8 cellular contexts compared by ENCODE assay signal in genomic region chr11:9060700-9061111, GRCh38. TPM values are rescaled to one million over a fixed set of nuclear protein-coding genes. Genes with fewer than 3 reads are reported as not detected.
DNase-seq lines count a peak whose midpoint lies in the region; ATAC-seq and TF ChIP-seq lines count a peak whose summit lies in the region.

No MANE protein-coding gene starts in this region.

- H3K79me2 ChIP-seq in smooth muscle cell (ENCODE audit: low read depth), result no peaks in the 10 kb centered on the region

- H3K9me3 ChIP-seq in smooth muscle cell (replicated peaks; ENCODE audit: low read depth), result no peaks in the 10 kb centered on the region

- H2AFZ ChIP-seq in smooth muscle cell (ENCODE audit: low read depth), result no peak overlapping the region

- peak; percentile 5 for DNase-seq in CMK (ENCODE audit: low read depth)
- DNase-seq in SK-MEL-5 (ENCODE audit: low read depth, low spot score), result peak; percentile 69
- DNase-seq in iPS-NIHi7 (ENCODE audit: extremely low spot score), result peak; percentile 79
- DNase-seq in NCI-H1694 (lab: John Stamatoyannopoulos, UW), result no peak
- no peak for DNase-seq in smooth muscle cell (lab: John Stamatoyannopoulos, UW; ENCODE audit: unreplicated experiment)
- DNase-seq in retina, result no peak

- no peak for TF ChIP-seq CTCF in smooth muscle cell (IDR thresholded peaks at IDR 0.05; ENCODE audit: borderline replicate concordance, insufficient read depth, poor library complexity, severe bottlenecking)

- no peak overlapping the region for H3K4me2 ChIP-seq in smooth muscle cell

- no peak overlapping the region for H3K4me3 ChIP-seq in smooth muscle cell

- H3K4me1 ChIP-seq in smooth muscle cell (ENCODE audit: low read depth), result no peaks in the 10 kb centered on the region

- no peak overlapping the region for H3K9ac ChIP-seq in smooth muscle cell (ENCODE audit: low read depth)

- peak; percentile 96 for ATAC-seq in GM19035 (IDR thresholded peaks at IDR 0.05; ENCODE audit: unreplicated experiment)
- peak; percentile 98 for ATAC-seq in HG03095 (IDR thresholded peaks at IDR 0.05; ENCODE audit: unreplicated experiment)

- in situ Hi-C loops in SK-MEL-5 (cut with HindIII; ENCODE audit: low pct_unique_long_range_greater_than_20kb, low sequenced_read_pairs), result no loop called here

- WGBS in smooth muscle cell (ENCODE audit: low lambda C conversion rate), result 77% methylated on average over 4 of the region's 4 CpGs

- H3K27me3 ChIP-seq in smooth muscle cell (ENCODE audit: low read depth), result no peaks in the 10 kb centered on the region

- H4K20me1 ChIP-seq in smooth muscle cell (ENCODE audit: low read depth), result no peaks in the 10 kb centered on the region

- no peaks in the 10 kb centered on the region for H3K36me3 ChIP-seq in smooth muscle cell (ENCODE audit: low read depth)

- no peaks in the 10 kb centered on the region for H3F3A ChIP-seq in smooth muscle cell (ENCODE audit: low read depth)

- H3K27ac ChIP-seq in smooth muscle cell (ENCODE audit: low read depth), result no peak overlapping the region

RNA-seq across cellular contexts. Expression of gene SCUBE2, which starts 30.7 kb away (rescaled TPM):
- total RNA-seq in SK-MEL-5 (2014; rRNA removed; shearing (Covaris generic)), result 2.0 and 2.6 TPM in 2 replicates
- polyA plus RNA-seq in SK-MEL-5 (2015; cell fraction: cytosol; rRNA removed), result 1.2 and 1.4 TPM in 2 replicates
- 4.8 and 5.2 TPM in 2 replicates for polyA plus RNA-seq in SK-MEL-5 (2015; cell fraction: nucleus; rRNA removed)
- total RNA-seq in smooth muscle cell, result 5.0 and 6.7 TPM in 2 replicates
- 1.4 and 2.2 TPM in 2 replicates for polyA plus RNA-seq in smooth muscle cell

RNA-seq across cellular contexts. Expression of gene NRIP3, which starts 56.9 kb away (rescaled TPM):
- total RNA-seq in SK-MEL-5 (2014; rRNA removed; shearing (Covaris generic)), result 9.7 and 11.1 TPM in 2 replicates
- 12.6 and 18.8 TPM in 2 replicates for polyA plus RNA-seq in SK-MEL-5 (2015; cell fraction: cytosol; rRNA removed)
- 8.6 and 20.7 TPM in 2 replicates for polyA plus RNA-seq in SK-MEL-5 (2015; cell fraction: nucleus; rRNA removed)
- total RNA-seq in smooth muscle cell, result 19.6 and 19.9 TPM in 2 replicates
- 8.4 and 10.1 TPM in 2 replicates for polyA plus RNA-seq in smooth muscle cell

Comparison
In these comparisons a context has a peak if more than half of its experiments do, and no peak if none do; other contexts are left out.
1. DNase-seq: peak in CMK (single experiment), SK-MEL-5 (single experiment) and iPS-NIHi7 (single experiment); none in NCI-H1694 (single experiment), smooth muscle cell (single experiment) and retina (single experiment).